Comparison of ENCODE assay signal across 15 cellular contexts in genomic region chr5:90645024-90645610, GRCh38.
A peak's percentile ranks its signal among the peaks of the same experiment; 100 is the strongest.
DNase-seq lines count a peak whose midpoint lies in the region; ATAC-seq, FAIRE-seq and TF ChIP-seq lines count a peak whose summit lies in the region.
"Had no signal": no experiment of that assay in that cellular context is flagged by ENCODE, and none has a peak within 500 bp of the region (broad histone marks: within the 10 kb centered on the region; RNA-seq: fewer than 3 reads in every experiment).

No MANE protein-coding gene starts in this region.

- no TSS peak for BruUV-seq in GM12878 (replicated peaks; lab: Mats Ljungman, UMichigan)

- H3K4me2 ChIP-seq in GM12878 (ENCODE audit: control insufficient read depth, insufficient read depth) = peak overlapping the region; percentile 44; the same call in 1 of the 2 replicates

- TF ChIP-seq EP300 in GM12878 (IDR thresholded peaks at IDR 0.05; ENCODE audit: borderline replicate concordance in 1 of 2, control insufficient read depth in 1 of 2, low read depth in 2 of 2, low read length in 2 of 2) = no peak

- no peaks in the 10 kb centered on the region for H3K4me1 Mint-ChIP-seq in CD8-positive, alpha-beta memory T cell

- no peak for TF ChIP-seq RAD21 in GM12878 (IDR thresholded peaks at IDR 0.05; ENCODE audit: insufficient read depth, low read depth, low read length)

- TF ChIP-seq POLR2A in GM12878 (IDR thresholded peaks at IDR 0.05; ENCODE audit: low read depth, low read length) = no peak

- no peaks in the 10 kb centered on the region for H3K27me3 ChIP-seq in CD8-positive, alpha-beta memory T cell (ENCODE audit: insufficient read depth, low read length, poor library complexity, severe bottlenecking)
- no peaks in the 10 kb centered on the region for H3K27me3 ChIP-seq in GM12878 (replicated peaks in 1 of 2; ENCODE audit: control insufficient read depth in 2 of 2, insufficient read depth in 2 of 2, low read length in 1 of 2)
- H3K27me3 ChIP-seq: gastroesophageal sphincter had no signal

- no peaks in the 10 kb centered on the region for H3K27me3 Mint-ChIP-seq in CD8-positive, alpha-beta memory T cell

- no peak for TF ChIP-seq CTCF in GM12878 (IDR thresholded peaks at IDR 0.05 in 2 of 3, conservative IDR thresholded peaks at IDR 0.05 in 1 of 3; ENCODE audit: control insufficient read depth in 2 of 3, extremely low read depth in 1 of 3, insufficient read depth in 1 of 3, low read depth in 3 of 3, low read length in 3 of 3)

- no peak overlapping the region for H3K4me3 Mint-ChIP-seq in CD8-positive, alpha-beta memory T cell
- H3K4me3 Mint-ChIP-seq: effector memory CD8-positive, alpha-beta T cell had no signal

- DNase-seq in CD8-positive, alpha-beta memory T cell = no peak
- DNase-seq in HTR-8/SVneo (ENCODE audit: insufficient read length, low spot score) = peak; percentile 3
- no peak for DNase-seq in GM12878 (ENCODE audit: low read depth, low spot score)
- peak; percentile 41 for DNase-seq in kidney tubule cell (ENCODE audit: low spot score)
- no peak for DNase-seq in COLO829 (ENCODE audit: low spot score)
- no peak for DNase-seq in NCI-H146 treated with DMSO at 0.1 percent for 48 hours (lab: John Stamatoyannopoulos, UW; ENCODE audit: unreplicated experiment)
- DNase-seq: activated CD4-positive, CD25-positive, alpha-beta regulatory T cell treated with anti-CD3 and anti-CD28 coated beads, Interleukin-2, amount 50 U/mL, for 72 hours; DMS79; effector memory CD8-positive, alpha-beta T cell; lower lobe of right lung; NCI-H187 had no signal

- H3K4me1 ChIP-seq in CD8-positive, alpha-beta memory T cell (ENCODE audit: insufficient read depth, low read length) = no peaks in the 10 kb centered on the region
- peaks cover 9% of the 10 kb centered on the region; the same call in 1 of the 2 replicates for H3K4me1 ChIP-seq in GM12878 (ENCODE audit: control insufficient read depth, insufficient read depth, low read length)
- H3K4me1 ChIP-seq: gastroesophageal sphincter had no signal

- SMC1A ChIA-PET in GM12878 (lab: Charles Lee; ENCODE audit: uncharacterized antibody, unreplicated experiment) = interaction anchor here (0.8 to 1.6 kb wide), 2 partner anchors 9 to 14 kb away, joined by 3 read pairs; no protein-coding TSS in a partner anchor

- no peak overlapping the region for H3K4me3 ChIP-seq in CD8-positive, alpha-beta memory T cell (ENCODE audit: low read length)
- H3K4me3 ChIP-seq in GM12878 = no peak overlapping the region
- H3K4me3 ChIP-seq: gastroesophageal sphincter, lower lobe of right lung, SK-N-MC had no signal

- FAIRE-seq in HTR-8/SVneo (lab: Jason Lieb, UNC) (no peak), GM12878 (lab: Jason Lieb, UNC) (no peak)

- H3K9ac ChIP-seq in GM12878 (ENCODE audit: control insufficient read depth, insufficient read depth, low read length) = no peak overlapping the region; the same call in 1 of the 2 replicates

- H3K27ac ChIP-seq in CD8-positive, alpha-beta memory T cell (ENCODE audit: low read depth, low read length) = peak overlapping the region; percentile 75
- H3K27ac ChIP-seq in GM12878 (ENCODE audit: control insufficient read depth, insufficient read depth) = peak overlapping the region; percentile 50
- H3K27ac ChIP-seq: gastroesophageal sphincter, lower lobe of right lung, SK-N-MC had no signal

- WGBS in GM12878 (ENCODE audit: insufficient coverage, insufficient replicate concordance, low lambda C conversion rate, missing lambda C conversion rate) = 56% methylated on average over 8 of the region's 8 CpGs

- H3K9me3 ChIP-seq in CD8-positive, alpha-beta memory T cell (ENCODE audit: low read length) = no peaks in the 10 kb centered on the region
- H3K9me3 ChIP-seq in GM12878 (replicated peaks; ENCODE audit: control insufficient read depth, insufficient read depth, low read length) = peaks cover 2% of the 10 kb centered on the region; the same call in 2 of the 3 replicates
- H3K9me3 ChIP-seq: gastroesophageal sphincter, lower lobe of right lung had no signal

- no peaks in the 10 kb centered on the region; the same call in none of the 2 replicates for H3K79me2 ChIP-seq in GM12878 (ENCODE audit: control insufficient read depth, insufficient read depth, low read length)

- peaks cover 0 to 2% (median 0%) of the 10 kb centered on the region in 5 donors for H3K9me3 Mint-ChIP-seq in CD8-positive, alpha-beta memory T cell
- H3K9me3 Mint-ChIP-seq: effector memory CD8-positive, alpha-beta T cell had no signal

- no peak overlapping the region for H3K27ac Mint-ChIP-seq in CD8-positive, alpha-beta memory T cell
- H3K27ac Mint-ChIP-seq: effector memory CD8-positive, alpha-beta T cell had no signal

- POLR2A ChIA-PET in CD8-positive, alpha-beta memory T cell (lab: Charles Lee) = no interaction called here
- POLR2A ChIA-PET in GM12878 (lab: Charles Lee) = no interaction called here

- ATAC-seq in GM12878 = peak; percentile 17; the same call in 2 of the 3 replicates
- no peak for ATAC-seq in GM21619 (IDR thresholded peaks at IDR 0.05; ENCODE audit: unreplicated experiment)
- ATAC-seq in GM19397 (IDR thresholded peaks at IDR 0.05; ENCODE audit: unreplicated experiment) = no peak
- ATAC-seq: effector memory CD8-positive, alpha-beta T cell; gastroesophageal sphincter; lower lobe of right lung had no signal

- RAD21 ChIA-PET in GM12878 (lab: Charles Lee; ENCODE audit: unreplicated experiment) = no interaction called here

- intact Hi-C loops in GM12878 (cut with micrococcal nuclease; ENCODE audit: unreplicated experiment) = no loop called here

- CTCF ChIA-PET in CD8-positive, alpha-beta memory T cell (lab: Charles Lee) = interaction anchor here (1.0 kb wide), 1 partner anchor 851 kb away, joined by 3 read pairs; no protein-coding TSS in a partner anchor
- CTCF ChIA-PET in GM12878 (lab: Yijun Ruan, JAX) = no interaction called here

- H3K36me3 ChIP-seq in CD8-positive, alpha-beta memory T cell (ENCODE audit: insufficient read depth, low read length) = no peaks in the 10 kb centered on the region
- no peaks in the 10 kb centered on the region for H3K36me3 ChIP-seq in GM12878 (ENCODE audit: control insufficient read depth in 2 of 2, insufficient read depth in 2 of 2, low read length in 1 of 2)
- H3K36me3 ChIP-seq: gastroesophageal sphincter, lower lobe of right lung had no signal

- no peaks in the 10 kb centered on the region for H3K36me3 Mint-ChIP-seq in CD8-positive, alpha-beta memory T cell

- H2AFZ ChIP-seq in GM12878 (ENCODE audit: control insufficient read depth, low read depth, low read length) = peak overlapping the region; percentile 78

- in situ Hi-C loops in GM12878 (cut with MboI) = no loop called here

- H4K20me1 ChIP-seq in GM12878 (ENCODE audit: control insufficient read depth, insufficient read depth) = no peaks in the 10 kb centered on the region

TF ChIP-seq in GM12878, 131 proteins besides CTCF, POLR2A, EP300 and RAD21:
- TF ChIP-seq ASH2L (IDR thresholded peaks at IDR 0.05; ENCODE audit: borderline replicate concordance, low read depth) (no peak), MAX (IDR thresholded peaks at IDR 0.05; ENCODE audit: low read depth, low read length) (no peak), GABPA (IDR thresholded peaks at IDR 0.05; ENCODE audit: low read depth) (no peak), FOS (IDR thresholded peaks at IDR 0.05; ENCODE audit: borderline replicate concordance, extremely low read depth, insufficient read length) (no peak), RUNX3 (IDR thresholded peaks at IDR 0.05; ENCODE audit: low read length) (no peak), EGR1 (IDR thresholded peaks at IDR 0.05; ENCODE audit: borderline replicate concordance in 1 of 2, low read depth in 2 of 2, low read length in 2 of 2) (no peak)
TF ChIP-seq in GM12878: peak in this region for 0.

Comparison
In these comparisons a context has a peak if more than half of its experiments do, and no peak if none do; other contexts are left out.
1. DNase-seq: peak in HTR-8/SVneo (single experiment) and kidney tubule cell (single experiment); none in CD8-positive, alpha-beta memory T cell (0 of 5), GM12878 (single experiment), COLO829 (single experiment) and NCI-H146 treated with DMSO at 0.1 percent for 48 hours (single experiment).